In the genomic region with DNA sequence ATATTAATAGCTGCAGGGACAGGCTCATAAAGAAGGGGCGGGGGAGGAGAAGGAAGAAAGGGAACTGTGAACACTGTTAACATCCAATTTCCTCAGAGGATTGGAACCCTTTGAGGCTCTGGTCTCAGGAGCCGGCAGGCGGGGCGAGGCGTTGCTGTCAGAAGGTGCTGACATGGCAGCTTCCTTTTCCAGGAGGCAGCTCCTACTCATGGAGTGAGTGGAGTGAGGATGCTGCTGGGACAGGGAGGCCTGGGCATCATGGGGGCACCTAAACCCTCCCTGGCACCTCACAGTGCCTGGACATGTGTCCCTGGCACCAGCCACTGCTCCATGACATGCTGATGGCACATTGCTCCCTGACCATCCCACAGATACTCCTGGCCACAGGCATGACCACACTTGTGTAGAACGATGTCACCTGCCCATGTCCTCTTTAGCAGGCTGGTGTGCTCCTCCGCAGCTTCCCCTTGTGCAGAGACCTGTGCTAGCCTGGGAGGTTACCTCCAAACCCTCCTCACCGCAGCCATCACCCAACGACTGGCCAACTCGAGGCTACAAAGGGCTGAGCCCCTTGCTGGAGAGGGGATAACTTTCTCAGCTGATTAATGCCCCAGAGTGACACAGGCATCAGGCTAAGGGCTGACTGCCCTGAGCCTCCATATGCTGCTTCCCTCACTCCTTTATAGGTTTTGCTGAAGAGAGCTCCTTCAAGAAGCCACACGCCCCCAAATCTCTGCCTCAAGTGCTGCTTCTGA, we compare ENCODE assay signal across 24 cellular contexts.
"Had no signal": no experiment of that assay in that cellular context is flagged by ENCODE, and none has a peak within 500 bp of the region (broad histone marks: within the 10 kb centered on the region; RNA-seq: fewer than 3 reads in every experiment).

No MANE protein-coding gene starts in this region.

- H3K27ac ChIP-seq: dorsolateral prefrontal cortex, hepatocyte, left ventricle myocardium inferior, parathyroid adenoma, psoas muscle, right lobe of liver, testis, tibial nerve, upper lobe of right lung, vagina had no signal

- H3K36me3 ChIP-seq: left ventricle myocardium inferior, right lobe of liver, tibial nerve, upper lobe of right lung, vagina had no signal

- H3K9me3 ChIP-seq: psoas muscle, right lobe of liver, testis, tibial nerve, upper lobe of right lung, vagina had no signal

- H3K4me3 Mint-ChIP-seq: natural killer cell treated with Interleukin-12 subunit alpha and Interleukin-12 subunit beta and Interleukin-15 and Interleukin-18, amount 100 ng/mL, for 72 hours; stimulated activated naive B cell treated with anti-CD40 and anti-IgM and Interleukin-4, amounts not matched to agents 10 μg/mL and 1 μg/mL and 100 μg/mL, for 72 hours; stimulated activated naive CD8-positive, alpha-beta T cell treated with anti-CD3 and anti-CD28 coated beads, Interleukin-15, amount 100 ng/mL, for 72 hours had no signal

- H3K27ac Mint-ChIP-seq: natural killer cell treated with Interleukin-12 subunit alpha and Interleukin-12 subunit beta and Interleukin-15 and Interleukin-18, amount 100 ng/mL, for 72 hours; stimulated activated naive B cell treated with anti-CD40 and anti-IgM and Interleukin-4, amounts not matched to agents 10 μg/mL and 1 μg/mL and 100 μg/mL, for 72 hours; stimulated activated naive CD8-positive, alpha-beta T cell treated with anti-CD3 and anti-CD28 coated beads, Interleukin-15, amount 100 ng/mL, for 72 hours had no signal

- H3K4me1 ChIP-seq: parathyroid adenoma, psoas muscle, right lobe of liver, testis, tibial nerve, upper lobe of right lung, vagina had no signal

- H2AFZ ChIP-seq: hepatocyte, parathyroid adenoma had no signal

- H3K4me3 ChIP-seq: dorsolateral prefrontal cortex, hepatocyte, left ventricle myocardium inferior, lung, psoas muscle, right lobe of liver, testis, tibial nerve, upper lobe of right lung, vagina had no signal

- H3K9me3 Mint-ChIP-seq: natural killer cell treated with Interleukin-12 subunit alpha and Interleukin-12 subunit beta and Interleukin-15 and Interleukin-18, amount 100 ng/mL, for 72 hours; stimulated activated naive CD8-positive, alpha-beta T cell treated with anti-CD3 and anti-CD28 coated beads, Interleukin-15, amount 100 ng/mL, for 72 hours had no signal

- H3K79me2 ChIP-seq: hepatocyte, parathyroid adenoma had no signal

- H3K4me1 Mint-ChIP-seq: stimulated activated naive CD8-positive, alpha-beta T cell treated with anti-CD3 and anti-CD28 coated beads, Interleukin-15, amount 100 ng/mL, for 72 hours had no signal

- ATAC-seq: left cardiac atrium; natural killer cell treated with Interleukin-12 subunit alpha and Interleukin-12 subunit beta and Interleukin-15 and Interleukin-18, amount 100 ng/mL, for 72 hours; psoas muscle; right lobe of liver; stimulated activated naive B cell treated with anti-CD40 and anti-IgM and Interleukin-4, amounts not matched to agents 10 μg/mL and 1 μg/mL and 100 μg/mL, for 72 hours; stimulated activated naive CD8-positive, alpha-beta T cell treated with anti-CD3 and anti-CD28 coated beads, Interleukin-15, amount 100 ng/mL, for 72 hours; upper lobe of right lung had no signal

- DNase-seq: effector CD8-positive, alpha-beta T cell; foreskin melanocyte; kidney; left cardiac atrium; left ventricle myocardium inferior; mesenchymal stem cell; midbrain; psoas muscle; retina; right lobe of liver; stimulated activated CD4-positive, alpha-beta T cell treated with anti-CD3 and anti-CD28 coated beads, Interleukin-15, amount 100 ng/mL, for 24 hours; stimulated activated CD4-positive, alpha-beta T cell treated with anti-CD3 and anti-CD28 coated beads, Interleukin-1b, Interleukin-23, amount 100 ng/mL, for 48 hours; stimulated activated CD4-positive, alpha-beta T cell treated with anti-CD3 and anti-CD28 coated beads, Interleukin-4, amount 100 ng/mL, for 4 hours; stimulated activated naive B cell treated with anti-CD40 and anti-IgM and Interleukin-4, amounts not matched to agents 10 μg/mL and 1 μg/mL and 100 μg/mL, for 72 hours; stimulated activated naive CD8-positive, alpha-beta T cell treated with anti-CD3 and anti-CD28 coated beads, Interleukin-15, amount 100 ng/mL, for 72 hours; testis; upper lobe of right lung had no signal

- H3K36me3 Mint-ChIP-seq: natural killer cell treated with Interleukin-12 subunit alpha and Interleukin-12 subunit beta and Interleukin-15 and Interleukin-18, amount 100 ng/mL, for 72 hours; stimulated activated naive B cell treated with anti-CD40 and anti-IgM and Interleukin-4, amounts not matched to agents 10 μg/mL and 1 μg/mL and 100 μg/mL, for 72 hours had no signal

- H3K4me2 ChIP-seq: hepatocyte had no signal

- H3K9ac ChIP-seq: parathyroid adenoma had no signal

- FAIRE-seq: kidney had no signal

- H3K27me3 ChIP-seq: dorsolateral prefrontal cortex, hepatocyte, right lobe of liver, testis, tibial nerve, vagina had no signal
